In genomic region chr6:167396659-167397490, GRCh38 we compare ENCODE assay signal across 1 cellular context.
TF ChIP-seq lines count a peak whose summit lies in the region.

No MANE protein-coding gene starts in this region.

TF ChIP-seq in HepG2, 621 proteins besides CTCF, POLR2A, EP300 and RAD21 (continued from another document and continues in another):
- no peak for TF ChIP-seq ZNF703 (CRISPR knock-in tag; IDR thresholded peaks at IDR 0.05; ENCODE audit: borderline replicate concordance)
- no peak for TF ChIP-seq HNRNPUL1 (IDR thresholded peaks at IDR 0.05; ENCODE audit: low read depth, low read length)
- no peak for TF ChIP-seq CHD4 (IDR thresholded peaks at IDR 0.05; ENCODE audit: borderline replicate concordance, low read length)
- no peak for TF ChIP-seq YY1 (IDR thresholded peaks at IDR 0.05; ENCODE audit: insufficient read depth, insufficient replicate concordance, low read depth, low read length)
- no peak for TF ChIP-seq PHF5A (CRISPR knock-in tag; IDR thresholded peaks at IDR 0.05; ENCODE audit: low read depth, unreplicated experiment)
- TF ChIP-seq TBX2 (CRISPR knock-in tag; IDR thresholded peaks at IDR 0.05; ENCODE audit: borderline replicate concordance), result peak; percentile 60; the same call in 1 of the 2 replicates
- TF ChIP-seq HMG20A (CRISPR knock-in tag; IDR thresholded peaks at IDR 0.05; ENCODE audit: borderline replicate concordance), result peak; percentile 74; the same call in 1 of the 2 replicates
- no peak for TF ChIP-seq HNF4G (IDR thresholded peaks at IDR 0.05; ENCODE audit: borderline replicate concordance, low read depth, low read length)
- peak; percentile 68; the same call in 1 of the 2 replicates for TF ChIP-seq HNF4G (CRISPR knock-in tag; IDR thresholded peaks at IDR 0.05; ENCODE audit: borderline replicate concordance, low read depth)
- TF ChIP-seq, protein P1, sequence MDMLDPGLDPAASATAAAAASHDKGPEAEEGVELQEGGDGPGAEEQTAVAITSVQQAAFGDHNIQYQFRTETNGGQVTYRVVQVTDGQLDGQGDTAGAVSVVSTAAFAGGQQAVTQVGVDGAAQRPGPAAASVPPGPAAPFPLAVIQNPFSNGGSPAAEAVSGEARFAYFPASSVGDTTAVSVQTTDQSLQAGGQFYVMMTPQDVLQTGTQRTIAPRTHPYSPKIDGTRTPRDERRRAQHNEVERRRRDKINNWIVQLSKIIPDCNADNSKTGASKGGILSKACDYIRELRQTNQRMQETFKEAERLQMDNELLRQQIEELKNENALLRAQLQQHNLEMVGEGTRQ (IDR thresholded peaks at IDR 0.05; ENCODE audit: low read depth, low read length), result no peak
- TF ChIP-seq, protein P1 (CRISPR knock-in tag; IDR thresholded peaks at IDR 0.05; ENCODE audit: borderline replicate concordance), result no peak
- TF ChIP-seq ZNF180 (CRISPR knock-in tag; IDR thresholded peaks at IDR 0.05; ENCODE audit: borderline replicate concordance, low read depth), result no peak
- no peak for TF ChIP-seq ZNF431 (CRISPR knock-in tag; IDR thresholded peaks at IDR 0.05; ENCODE audit: borderline replicate concordance, low read depth)
- TF ChIP-seq NR3C1 (CRISPR knock-in tag; IDR thresholded peaks at IDR 0.05), result no peak
- no peak for TF ChIP-seq XRCC5 (optimal IDR thresholded peaks at IDR 0.05; ENCODE audit: low read length)
- TF ChIP-seq TFAP4 (IDR thresholded peaks at IDR 0.05; ENCODE audit: borderline replicate concordance, low read depth), result no peak; the same call in 1 of the 2 replicates
- no peak for TF ChIP-seq CHD2 (IDR thresholded peaks at IDR 0.05; ENCODE audit: low read depth, low read length)
- TF ChIP-seq, protein P2, sequence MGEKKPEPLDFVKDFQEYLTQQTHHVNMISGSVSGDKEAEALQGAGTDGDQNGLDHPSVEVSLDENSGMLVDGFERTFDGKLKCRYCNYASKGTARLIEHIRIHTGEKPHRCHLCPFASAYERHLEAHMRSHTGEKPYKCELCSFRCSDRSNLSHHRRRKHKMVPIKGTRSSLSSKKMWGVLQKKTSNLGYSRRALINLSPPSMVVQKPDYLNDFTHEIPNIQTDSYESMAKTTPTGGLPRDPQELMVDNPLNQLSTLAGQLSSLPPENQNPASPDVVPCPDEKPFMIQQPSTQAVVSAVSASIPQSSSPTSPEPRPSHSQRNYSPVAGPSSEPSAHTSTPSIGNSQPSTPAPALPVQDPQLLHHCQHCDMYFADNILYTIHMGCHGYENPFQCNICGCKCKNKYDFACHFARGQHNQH (CRISPR knock-in tag; IDR thresholded peaks at IDR 0.05), result 0 out of 2 replicates have a peak, but pooled peaks have one; percentile 60
- TF ChIP-seq MEIS2 (CRISPR knock-in tag; IDR thresholded peaks at IDR 0.05), result 0 out of 2 replicates have a peak, but pooled peaks have one; percentile 20
- no peak for TF ChIP-seq SIN3B (IDR thresholded peaks at IDR 0.05; ENCODE audit: low read length)
- TF ChIP-seq, protein P3, sequence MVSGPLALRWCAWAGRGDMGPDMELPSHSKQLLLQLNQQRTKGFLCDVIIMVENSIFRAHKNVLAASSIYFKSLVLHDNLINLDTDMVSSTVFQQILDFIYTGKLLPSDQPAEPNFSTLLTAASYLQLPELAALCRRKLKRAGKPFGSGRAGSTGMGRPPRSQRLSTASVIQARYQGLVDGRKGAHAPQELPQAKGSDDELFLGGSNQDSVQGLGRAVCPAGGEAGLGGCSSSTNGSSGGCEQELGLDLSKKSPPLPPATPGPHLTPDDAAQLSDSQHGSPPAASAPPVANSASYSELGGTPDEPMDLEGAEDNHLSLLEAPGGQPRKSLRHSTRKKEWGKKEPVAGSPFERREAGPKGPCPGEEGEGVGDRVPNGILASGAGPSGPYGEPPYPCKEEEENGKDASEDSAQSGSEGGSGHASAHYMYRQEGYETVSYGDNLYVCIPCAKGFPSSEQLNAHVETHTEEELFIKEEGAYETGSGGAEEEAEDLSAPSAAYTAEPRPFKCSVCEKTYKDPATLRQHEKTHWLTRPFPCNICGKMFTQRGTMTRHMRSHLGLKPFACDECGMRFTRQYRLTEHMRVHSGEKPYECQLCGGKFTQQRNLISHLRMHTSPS (CRISPR knock-in tag; IDR thresholded peaks at IDR 0.05; ENCODE audit: low read depth), result no peak
- TF ChIP-seq ATRX (CRISPR knock-in tag; IDR thresholded peaks at IDR 0.05; ENCODE audit: borderline replicate concordance), result no peak
- TF ChIP-seq, protein P4, sequence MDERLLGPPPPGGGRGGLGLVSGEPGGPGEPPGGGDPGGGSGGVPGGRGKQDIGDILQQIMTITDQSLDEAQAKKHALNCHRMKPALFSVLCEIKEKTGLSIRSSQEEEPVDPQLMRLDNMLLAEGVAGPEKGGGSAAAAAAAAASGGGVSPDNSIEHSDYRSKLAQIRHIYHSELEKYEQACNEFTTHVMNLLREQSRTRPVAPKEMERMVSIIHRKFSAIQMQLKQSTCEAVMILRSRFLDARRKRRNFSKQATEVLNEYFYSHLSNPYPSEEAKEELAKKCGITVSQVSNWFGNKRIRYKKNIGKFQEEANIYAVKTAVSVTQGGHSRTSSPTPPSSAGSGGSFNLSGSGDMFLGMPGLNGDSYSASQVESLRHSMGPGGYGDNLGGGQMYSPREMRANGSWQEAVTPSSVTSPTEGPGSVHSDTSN (CRISPR knock-in tag; IDR thresholded peaks at IDR 0.05), result no peak
- no peak for TF ChIP-seq KDM6A (CRISPR knock-in tag; IDR thresholded peaks at IDR 0.05; ENCODE audit: low read depth)
- TF ChIP-seq SALL1 (CRISPR knock-in tag; IDR thresholded peaks at IDR 0.05), result peak; percentile 79
- no peak for TF ChIP-seq ZBTB21 (CRISPR knock-in tag; IDR thresholded peaks at IDR 0.05)
- TF ChIP-seq BORCS8-MEF2B (CRISPR knock-in tag; IDR thresholded peaks at IDR 0.05), result peak; percentile 53; the same call in 1 of the 2 replicates
- TF ChIP-seq, protein P5, sequence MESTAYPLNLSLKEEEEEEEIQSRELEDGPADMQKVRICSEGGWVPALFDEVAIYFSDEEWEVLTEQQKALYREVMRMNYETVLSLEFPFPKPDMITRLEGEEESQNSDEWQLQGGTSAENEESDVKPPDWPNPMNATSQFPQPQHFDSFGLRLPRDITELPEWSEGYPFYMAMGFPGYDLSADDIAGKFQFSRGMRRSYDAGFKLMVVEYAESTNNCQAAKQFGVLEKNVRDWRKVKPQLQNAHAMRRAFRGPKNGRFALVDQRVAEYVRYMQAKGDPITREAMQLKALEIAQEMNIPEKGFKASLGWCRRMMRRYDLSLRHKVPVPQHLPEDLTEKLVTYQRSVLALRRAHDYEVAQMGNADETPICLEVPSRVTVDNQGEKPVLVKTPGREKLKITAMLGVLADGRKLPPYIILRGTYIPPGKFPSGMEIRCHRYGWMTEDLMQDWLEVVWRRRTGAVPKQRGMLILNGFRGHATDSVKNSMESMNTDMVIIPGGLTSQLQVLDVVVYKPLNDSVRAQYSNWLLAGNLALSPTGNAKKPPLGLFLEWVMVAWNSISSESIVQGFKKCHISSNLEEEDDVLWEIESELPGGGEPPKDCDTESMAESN (CRISPR knock-in tag; conservative IDR thresholded peaks at IDR 0.05), result no peak
- TF ChIP-seq ZFP91 (CRISPR knock-in tag; IDR thresholded peaks at IDR 0.05; ENCODE audit: borderline replicate concordance), result no peak; the same call in 1 of the 2 replicates
- peak; percentile 55; the same call in 1 of the 2 replicates for TF ChIP-seq KDM5B (CRISPR knock-in tag; IDR thresholded peaks at IDR 0.05; ENCODE audit: borderline replicate concordance)
- no peak for TF ChIP-seq ZNF484 (CRISPR knock-in tag; IDR thresholded peaks at IDR 0.05; ENCODE audit: borderline replicate concordance, low read depth)
- TF ChIP-seq ZNF354B (CRISPR knock-in tag; IDR thresholded peaks at IDR 0.05), result no peak
- no peak for TF ChIP-seq GLMP (CRISPR knock-in tag; IDR thresholded peaks at IDR 0.05; ENCODE audit: borderline replicate concordance)
- no peak for TF ChIP-seq ZNF264 (CRISPR knock-in tag; IDR thresholded peaks at IDR 0.05)
- TF ChIP-seq ZNF800 (CRISPR knock-in tag; IDR thresholded peaks at IDR 0.05), result no peak
- TF ChIP-seq SP4 (CRISPR knock-in tag; IDR thresholded peaks at IDR 0.05), result peak; percentile 35; the same call in 1 of the 2 replicates
- TF ChIP-seq ARNTL (CRISPR knock-in tag; IDR thresholded peaks at IDR 0.05), result no peak
- no peak for TF ChIP-seq TCF7L2 (IDR thresholded peaks at IDR 0.05; ENCODE audit: low read depth, low read length)
- no peak; the same call in 1 of the 2 replicates for TF ChIP-seq PATZ1 (CRISPR knock-in tag; IDR thresholded peaks at IDR 0.05)
- peak; percentile 67; the same call in 1 of the 2 replicates for TF ChIP-seq ZNF317 (CRISPR knock-in tag; IDR thresholded peaks at IDR 0.05)
- TF ChIP-seq HMGXB4 (CRISPR knock-in tag; IDR thresholded peaks at IDR 0.05; ENCODE audit: borderline replicate concordance in 1 of 2, low read depth in 1 of 2), result peak in 1 of 2 experiments; percentile 42; a peak in 1 of 4 replicates
